Comparison of ENCODE assay signal across 1 cellular context in the genomic region with DNA sequence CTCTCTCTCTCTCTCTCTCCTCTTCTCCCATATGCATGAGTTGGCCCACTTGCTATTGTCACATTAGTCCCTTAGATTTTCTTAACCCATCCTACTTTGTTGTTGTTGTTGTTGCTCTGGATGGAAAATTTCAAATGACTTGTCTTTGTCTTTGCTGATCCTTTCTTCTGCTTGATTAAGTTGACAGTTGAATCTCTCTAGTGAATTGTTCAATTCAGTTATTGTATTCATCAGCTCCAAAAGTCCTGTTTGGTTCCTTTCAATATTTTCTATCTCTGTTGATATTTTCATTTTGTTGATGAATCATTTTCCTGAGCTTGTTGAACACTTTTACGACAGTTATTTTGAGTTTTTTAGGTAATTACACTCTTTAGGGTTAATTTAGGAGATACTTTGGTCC.
TF ChIP-seq lines count a peak whose summit lies in the region.

No MANE protein-coding gene starts in this region.

TF ChIP-seq in HepG2, 621 proteins besides CTCF, POLR2A, EP300 and RAD21:
- TF ChIP-seq ZNF160 (CRISPR knock-in tag; IDR thresholded peaks at IDR 0.05) (peak; percentile 80), FIP1L1 (IDR thresholded peaks at IDR 0.05; ENCODE audit: borderline replicate concordance, insufficient read depth, low read depth, low read length) (no peak), ZNF101 (CRISPR knock-in tag; IDR thresholded peaks at IDR 0.05; ENCODE audit: borderline replicate concordance, low read depth) (no peak)
